27 cellular contexts compared by ENCODE assay signal in the genomic region with DNA sequence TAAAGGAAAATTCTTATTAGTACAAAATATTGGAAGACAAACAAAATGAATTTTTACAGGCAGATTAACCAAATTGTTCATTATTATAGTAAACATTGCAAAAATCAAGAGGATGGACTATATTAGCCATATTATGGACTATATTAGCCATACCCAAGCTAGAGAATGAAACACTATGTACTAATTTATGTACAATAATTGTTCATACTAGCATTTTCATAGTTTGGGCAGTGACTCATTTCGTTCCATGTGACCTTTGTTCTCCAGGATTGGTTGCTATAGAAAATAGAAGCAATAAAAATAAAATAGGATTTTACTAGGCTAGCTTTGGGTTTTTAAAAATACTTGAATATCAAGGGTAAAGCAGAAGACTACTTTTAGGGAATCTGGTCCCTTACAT.
DNase-seq lines count a peak whose midpoint lies in the region; ATAC-seq, FAIRE-seq and TF ChIP-seq lines count a peak whose summit lies in the region.
"Had no signal": no experiment of that assay in that cellular context is flagged by ENCODE, and none has a peak within 500 bp of the region (broad histone marks: within the 10 kb centered on the region; RNA-seq: fewer than 3 reads in every experiment).

No MANE protein-coding gene starts in this region.

- ATAC-seq in activated CD4-positive, alpha-beta T cell treated with anti-CD3 and anti-CD28 coated beads for 36 hours, result peak; percentile 65
- ATAC-seq in HG03520 (IDR thresholded peaks at IDR 0.05; ENCODE audit: unreplicated experiment), result peak; percentile 74
- ATAC-seq: foreskin keratinocyte, heart right ventricle, psoas muscle had no signal

- CTCF ChIA-PET in activated CD4-positive, alpha-beta T cell treated with anti-CD3 and anti-CD28 coated beads for 36 hours (lab: Charles Lee), result interaction anchor here (0.9 kb wide), 1 partner anchor 59 kb away, joined by 3 read pairs; no protein-coding TSS in a partner anchor

- no peaks in the 10 kb centered on the region for H3K36me3 Mint-ChIP-seq in activated CD4-positive, alpha-beta T cell treated with anti-CD3 and anti-CD28 coated beads for 36 hours (ENCODE audit: low read depth)
- H3K36me3 Mint-ChIP-seq in osteocyte (ENCODE audit: unreplicated experiment), result no peaks in the 10 kb centered on the region
- H3K36me3 Mint-ChIP-seq: IgD-negative memory B cell had no signal

- H3K27me3 Mint-ChIP-seq in activated CD4-positive, alpha-beta T cell treated with anti-CD3 and anti-CD28 coated beads for 36 hours, result no peaks in the 10 kb centered on the region
- H3K27me3 Mint-ChIP-seq in osteocyte (ENCODE audit: unreplicated experiment), result no peaks in the 10 kb centered on the region
- H3K27me3 Mint-ChIP-seq: IgD-negative memory B cell had no signal

- POLR2A ChIA-PET in activated CD4-positive, alpha-beta T cell treated with anti-CD3 and anti-CD28 coated beads for 36 hours (lab: Charles Lee), result interaction anchor here (0.6 kb wide), 1 partner anchor 72 kb away, joined by 3 read pairs; no protein-coding TSS in a partner anchor

- peaks cover 20% of the 10 kb centered on the region for H3K4me1 Mint-ChIP-seq in activated CD4-positive, alpha-beta T cell treated with anti-CD3 and anti-CD28 coated beads for 36 hours
- peaks cover 13% of the 10 kb centered on the region for H3K4me1 Mint-ChIP-seq in osteocyte (ENCODE audit: unreplicated experiment)

- no peak overlapping the region for H3K4me3 Mint-ChIP-seq in activated CD4-positive, alpha-beta T cell treated with anti-CD3 and anti-CD28 coated beads for 36 hours
- H3K4me3 Mint-ChIP-seq in osteocyte (ENCODE audit: unreplicated experiment), result no peak overlapping the region
- H3K4me3 Mint-ChIP-seq: IgD-negative memory B cell, neural crest cell had no signal

- intact Hi-C loops in activated CD4-positive, alpha-beta T cell treated with anti-CD3 and anti-CD28 coated beads for 36 hours (cut with DNase I, micrococcal nuclease), result no loop called here

- peak; percentile 38 for FAIRE-seq in H54 (lab: Jason Lieb, UNC)
- FAIRE-seq: colon had no signal

- H3K9me3 Mint-ChIP-seq in activated CD4-positive, alpha-beta T cell treated with anti-CD3 and anti-CD28 coated beads for 36 hours (ENCODE audit: low read depth), result no peaks in the 10 kb centered on the region
- no peaks in the 10 kb centered on the region for H3K9me3 Mint-ChIP-seq in osteocyte (ENCODE audit: unreplicated experiment)
- H3K9me3 Mint-ChIP-seq: IgD-negative memory B cell had no signal

- DNase-seq in activated CD4-positive, alpha-beta T cell treated with anti-CD3 and anti-CD28 coated beads for 36 hours, result no peak
- no peak for DNase-seq in activated CD4-positive, alpha-beta T cell treated with anti-CD3 and anti-CD28 coated beads for 48 hours
- DNase-seq in H54 (ENCODE audit: insufficient read length, low spot score) (no peak), osteocyte (ENCODE audit: extremely low spot score, unreplicated experiment) (no peak), NCI-H1930 (lab: John Stamatoyannopoulos, UW) (no peak), AG08395 (ENCODE audit: low spot score) (no peak)
- DNase-seq in central memory CD4-positive, alpha-beta T cell, result no peak
- DNase-seq: 8988T; activated CD4-positive, alpha-beta T cell treated with anti-CD3 and anti-CD28 coated beads, Interleukin-2, amount 50 U/mL, for 48 hours; activated T-cell treated with anti-CD3 and anti-CD28 coated beads for 4 hours; amniotic stem cell; BE2C; effector memory CD4-positive, alpha-beta T cell; foreskin keratinocyte; GF-D8; GM23248; heart right ventricle; mammary epithelial cell; NCI-H2081; NCI-H345; NCI-H774; psoas muscle; stimulated activated CD8-positive, alpha-beta memory T cell treated with anti-CD3 and anti-CD28 coated beads, Interleukin-4, amount 100 ng/mL, for 48 hours had no signal

- no peak overlapping the region for H3K27ac Mint-ChIP-seq in activated CD4-positive, alpha-beta T cell treated with anti-CD3 and anti-CD28 coated beads for 36 hours
- peak overlapping the region; percentile 21 for H3K27ac Mint-ChIP-seq in osteocyte (ENCODE audit: unreplicated experiment)
- H3K27ac Mint-ChIP-seq: IgD-negative memory B cell had no signal

- TF ChIP-seq CTCF in osteocyte (IDR thresholded peaks at IDR 0.05), result no peak

- no peak for TF ChIP-seq POLR2A in H54 (IDR thresholded peaks at IDR 0.05; ENCODE audit: low read depth, low read length)
